In genomic region chr15:70140543-70141375, GRCh38 we compare ENCODE assay signal across 8 cellular contexts. TPM values are rescaled to one million over a fixed set of nuclear protein-coding genes. Genes with fewer than 3 reads are reported as not detected.
DNase-seq lines count a peak whose midpoint lies in the region; ATAC-seq and TF ChIP-seq lines count a peak whose summit lies in the region.

No MANE protein-coding gene starts in this region.

- DNase-seq in CMK (ENCODE audit: low read depth) (peak; percentile 33), HuH-7.5 (ENCODE audit: low spot score) (peak; percentile 63), left ventricle myocardium superior (no peak), colonic mucosa (no peak)
- peak; percentile 20 for DNase-seq in activated CD4-positive, alpha-beta T cell treated with anti-CD3 and anti-CD28 coated beads, Interleukin-2, amount 50 U/mL, for 1 hour
- peak; percentile 21 for DNase-seq in stimulated activated CD4-positive, alpha-beta T cell treated with anti-CD3 and anti-CD28 coated beads, Interleukin-4, amount 100 ng/mL, for 1 hour

- intact Hi-C loops in left ventricle myocardium superior (cut with micrococcal nuclease) (no loop called here), colonic mucosa (cut with DNase I) (no loop called here)

- peak; percentile 53 for ATAC-seq in left ventricle myocardium superior
- no peak for ATAC-seq in HG03159 (IDR thresholded peaks at IDR 0.05; ENCODE audit: unreplicated experiment)
- ATAC-seq in GM19324 (IDR thresholded peaks at IDR 0.05; ENCODE audit: low FRiP score, unreplicated experiment), result no peak

- no peak for TF ChIP-seq CTCF in colonic mucosa (IDR thresholded peaks at IDR 0.05)

- no peak overlapping the region for H3K27ac ChIP-seq in colonic mucosa

- H3K4me1 ChIP-seq in colonic mucosa, result no peaks in the 10 kb centered on the region

- no peak overlapping the region for H3K4me3 ChIP-seq in colonic mucosa

- no peaks in the 10 kb centered on the region for H3K36me3 ChIP-seq in colonic mucosa

- H3K9me3 ChIP-seq in colonic mucosa, result no peaks in the 10 kb centered on the region

- no peak overlapping the region for H3K9ac ChIP-seq in colonic mucosa (ENCODE audit: low read depth in 2 of 2, low read length in 2 of 2)

- no peaks in the 10 kb centered on the region for H3K27me3 ChIP-seq in colonic mucosa

RNA-seq across cellular contexts. Expression of gene TLE3, which starts 43.0 kb away (rescaled TPM):
- total RNA-seq in left ventricle myocardium superior, result 12.8 TPM
- 10 to 100 TPM; 65.4 to 85.1 TPM for total RNA-seq in colonic mucosa

Comparison
In these comparisons a context has a peak if more than half of its experiments do, and no peak if none do; other contexts are left out.
1. DNase-seq: peak in CMK (single experiment), HuH-7.5 (single experiment), activated CD4-positive, alpha-beta T cell treated with anti-CD3 and anti-CD28 coated beads, Interleukin-2, amount 50 U/mL, for 1 hour (single experiment) and stimulated activated CD4-positive, alpha-beta T cell treated with anti-CD3 and anti-CD28 coated beads, Interleukin-4, amount 100 ng/mL, for 1 hour (single experiment); none in left ventricle myocardium superior (single experiment) and colonic mucosa (single experiment).